ENCODE assay signal across 9 cellular contexts in genomic region chr14:24105609-24106256, GRCh38. TPM values are rescaled to one million over a fixed set of nuclear protein-coding genes. Genes with fewer than 3 reads are reported as not detected.
DNase-seq lines count a peak whose midpoint lies in the region; ATAC-seq and TF ChIP-seq lines count a peak whose summit lies in the region.
"Not testable (repeated sequence)": the region's sequence is repeated elsewhere in the genome, so short reads cannot be mapped to it uniquely, and the experiment has no call there.
"Had no signal": no experiment of that assay in that cellular context is flagged by ENCODE, and none has a peak within 500 bp of the region (broad histone marks: within the 10 kb centered on the region; RNA-seq: fewer than 3 reads in every experiment).

No MANE protein-coding gene starts in this region.

- not testable (repeated sequence) for H3K9me3 Mint-ChIP-seq in activated CD4-positive, alpha-beta T cell treated with anti-CD3 and anti-CD28 coated beads for 36 hours (ENCODE audit: low read depth); activated CD8-positive, alpha-beta memory T cell treated with anti-CD3 and anti-CD28 coated beads, Interleukin-2, amount 10 ng/mL, durations not matched to agents 7 days and 5 days (ENCODE audit: low read depth); activated naive CD4-positive, alpha-beta T cell treated with anti-CD3 and anti-CD28 coated beads, Interleukin-2, amount 50 U/mL, for 72 hours; dendritic cell treated with granulocyte-macrophage colony-stimulating factor and Interleukin-4, amounts not matched to agents 40 ng/mL and 50 ng/mL, for 4 days; neural progenitor cell

- not testable (repeated sequence) for H3F3A ChIP-seq in neural progenitor cell (ENCODE audit: low read depth)

- not testable (repeated sequence) for H3K9me3 ChIP-seq in HEK293 (ENCODE audit: control insufficient read depth, insufficient read depth, low read depth, low read length); neural progenitor cell (ENCODE audit: low read depth)

- POLR2A ChIA-PET in HEK293 (lab: Yijun Ruan, JAX), result interaction anchor here (1.2 to 7.1 kb wide), 3 partner anchors 11 to 48 kb away, joined by 5 to 56 read pairs (median 5); partner anchors contain the start of genes EMC9 and PCK2
- POLR2A ChIA-PET in activated CD4-positive, alpha-beta T cell treated with anti-CD3 and anti-CD28 coated beads for 36 hours (lab: Charles Lee), result interaction anchor here (0.6 kb wide), 1 partner anchor 88 kb away, joined by 5 read pairs; no protein-coding TSS in a partner anchor

- H3K27me3 ChIP-seq in neural progenitor cell, result not testable (repeated sequence)

- H3K4me1 ChIP-seq in HEK293 (ENCODE audit: control insufficient read depth, insufficient read depth, low read length); neural progenitor cell: not testable (repeated sequence)

- H2AFZ ChIP-seq in neural progenitor cell (replicated peaks), result not testable (repeated sequence)

- H3K79me2 ChIP-seq in neural progenitor cell (ENCODE audit: low read depth), result not testable (repeated sequence)

- DNase-seq in activated CD4-positive, alpha-beta T cell treated with anti-CD3 and anti-CD28 coated beads for 36 hours; activated CD8-positive, alpha-beta memory T cell treated with anti-CD3 and anti-CD28 coated beads, Interleukin-2, amount 10 ng/mL, durations not matched to agents 7 days and 5 days; activated naive CD4-positive, alpha-beta T cell treated with anti-CD3 and anti-CD28 coated beads, Interleukin-2, amount 50 U/mL, for 72 hours (ENCODE audit: low spot score in 2 of 2); left lobe of liver (ENCODE audit: low spot score); neural progenitor cell (ENCODE audit: low spot score): not testable (repeated sequence)

- not testable (repeated sequence) for H3K4me3 Mint-ChIP-seq in activated CD4-positive, alpha-beta T cell treated with anti-CD3 and anti-CD28 coated beads for 36 hours; activated CD8-positive, alpha-beta memory T cell treated with anti-CD3 and anti-CD28 coated beads, Interleukin-2, amount 10 ng/mL, durations not matched to agents 7 days and 5 days; dendritic cell treated with granulocyte-macrophage colony-stimulating factor and Interleukin-4, amounts not matched to agents 40 ng/mL and 50 ng/mL, for 4 days; neural progenitor cell

- H3K36me3 ChIP-seq in HEK293 (ENCODE audit: control insufficient read depth in 2 of 2, insufficient read depth in 1 of 2, low read length in 2 of 2), result peaks cover 0 to 25% of the 10 kb centered on the region in 2 experiments; a peak in 2 of 3 replicates
- not testable (repeated sequence) for H3K36me3 ChIP-seq in neural progenitor cell

- H3K4me1 Mint-ChIP-seq in activated CD4-positive, alpha-beta T cell treated with anti-CD3 and anti-CD28 coated beads for 36 hours, result peaks cover 21% of the 10 kb centered on the region
- peaks cover 33% of the 10 kb centered on the region for H3K4me1 Mint-ChIP-seq in activated CD8-positive, alpha-beta memory T cell treated with anti-CD3 and anti-CD28 coated beads, Interleukin-2, amount 10 ng/mL, durations not matched to agents 7 days and 5 days
- H3K4me1 Mint-ChIP-seq in dendritic cell treated with granulocyte-macrophage colony-stimulating factor and Interleukin-4, amounts not matched to agents 40 ng/mL and 50 ng/mL, for 4 days (ENCODE audit: low read depth), result peaks cover 30% of the 10 kb centered on the region
- H3K4me1 Mint-ChIP-seq in neural progenitor cell, result not testable (repeated sequence)

- H4K20me1 ChIP-seq in neural progenitor cell (ENCODE audit: low read depth), result not testable (repeated sequence)

- H3K4me2 ChIP-seq in neural progenitor cell, result not testable (repeated sequence)

- intact Hi-C loops in activated CD4-positive, alpha-beta T cell treated with anti-CD3 and anti-CD28 coated beads for 36 hours (cut with DNase I, micrococcal nuclease), result not testable (repeated sequence)
- intact Hi-C loops in dendritic cell treated with granulocyte-macrophage colony-stimulating factor and Interleukin-4, amounts not matched to agents 40 ng/mL and 50 ng/mL, for 4 days (cut with micrococcal nuclease), result loop anchor here (5.0 kb wide), 1 partner anchor 93 kb away; no protein-coding TSS in a partner anchor

- H3K9ac ChIP-seq in neural progenitor cell, result not testable (repeated sequence)

- CTCF ChIA-PET in HEK293 (lab: Yijun Ruan, JAX), result interaction anchor here (0.6 to 8.9 kb wide), 7 partner anchors 12 to 202 kb away, joined by 3 to 163 read pairs (median 5); partner anchors contain the start of genes CIDEB, IRF9 and PCK2
- CTCF ChIA-PET in activated CD4-positive, alpha-beta T cell treated with anti-CD3 and anti-CD28 coated beads for 36 hours (lab: Charles Lee), result interaction anchor here (0.6 to 7.8 kb wide), 6 partner anchors 11 to 330 kb away, joined by 3 to 189 read pairs (median 5); partner anchors contain the start of gene PCK2
- CTCF ChIA-PET in activated CD8-positive, alpha-beta memory T cell treated with anti-CD3 and anti-CD28 coated beads, Interleukin-2, amount 10 ng/mL, durations not matched to agents 7 days and 5 days (lab: Charles Lee), result interaction anchor here (0.6 to 10.7 kb wide), 6 partner anchors 11 to 604 kb away, joined by 3 to 225 read pairs (median 4); partner anchors contain the start of genes PCK2 and TINF2

- not testable (repeated sequence) for TF ChIP-seq CTCF in HEK293 (tag by site-specific recombination; IDR thresholded peaks at IDR 0.05); neural progenitor cell (IDR thresholded peaks at IDR 0.05)

- ATAC-seq in activated CD4-positive, alpha-beta T cell treated with anti-CD3 and anti-CD28 coated beads for 36 hours; activated CD8-positive, alpha-beta memory T cell treated with anti-CD3 and anti-CD28 coated beads, Interleukin-2, amount 10 ng/mL, durations not matched to agents 7 days and 5 days; activated naive CD4-positive, alpha-beta T cell treated with anti-CD3 and anti-CD28 coated beads, Interleukin-2, amount 50 U/mL, for 72 hours: not testable (repeated sequence)
- ATAC-seq in left lobe of liver, result peak; percentile 7

- H3K27me3 Mint-ChIP-seq in activated CD4-positive, alpha-beta T cell treated with anti-CD3 and anti-CD28 coated beads for 36 hours; activated CD8-positive, alpha-beta memory T cell treated with anti-CD3 and anti-CD28 coated beads, Interleukin-2, amount 10 ng/mL, durations not matched to agents 7 days and 5 days; dendritic cell treated with granulocyte-macrophage colony-stimulating factor and Interleukin-4, amounts not matched to agents 40 ng/mL and 50 ng/mL, for 4 days; neural progenitor cell (ENCODE audit: insufficient read depth, low read depth): not testable (repeated sequence)

- peak overlapping the region; percentile 72 for H3K27ac Mint-ChIP-seq in activated CD4-positive, alpha-beta T cell treated with anti-CD3 and anti-CD28 coated beads for 36 hours
- peak overlapping the region; percentile 18 for H3K27ac Mint-ChIP-seq in activated CD8-positive, alpha-beta memory T cell treated with anti-CD3 and anti-CD28 coated beads, Interleukin-2, amount 10 ng/mL, durations not matched to agents 7 days and 5 days
- H3K27ac Mint-ChIP-seq in activated naive CD4-positive, alpha-beta T cell treated with anti-CD3 and anti-CD28 coated beads, Interleukin-2, amount 50 U/mL, for 72 hours, result peak overlapping the region; percentile 15 to 16
- peak overlapping the region; percentile 56 for H3K27ac Mint-ChIP-seq in dendritic cell treated with granulocyte-macrophage colony-stimulating factor and Interleukin-4, amounts not matched to agents 40 ng/mL and 50 ng/mL, for 4 days
- H3K27ac Mint-ChIP-seq in neural progenitor cell, result peak overlapping the region; percentile 67

- H3K27ac ChIP-seq in HEK293 (ENCODE audit: extremely low read depth, low read depth, low read length); neural progenitor cell: not testable (repeated sequence)

- not testable (repeated sequence) for H3K4me3 ChIP-seq in HEK293 (ENCODE audit: low read depth, low read length); neural progenitor cell

- H3K36me3 Mint-ChIP-seq in activated CD4-positive, alpha-beta T cell treated with anti-CD3 and anti-CD28 coated beads for 36 hours (ENCODE audit: low read depth), result peaks cover 31% of the 10 kb centered on the region
- H3K36me3 Mint-ChIP-seq in activated CD8-positive, alpha-beta memory T cell treated with anti-CD3 and anti-CD28 coated beads, Interleukin-2, amount 10 ng/mL, durations not matched to agents 7 days and 5 days, result peaks cover 34% of the 10 kb centered on the region
- H3K36me3 Mint-ChIP-seq in activated naive CD4-positive, alpha-beta T cell treated with anti-CD3 and anti-CD28 coated beads, Interleukin-2, amount 50 U/mL, for 72 hours, result peaks cover 15 to 23% of the 10 kb centered on the region in 2 donors
- H3K36me3 Mint-ChIP-seq in dendritic cell treated with granulocyte-macrophage colony-stimulating factor and Interleukin-4, amounts not matched to agents 40 ng/mL and 50 ng/mL, for 4 days (ENCODE audit: low read depth), result peaks cover 44% of the 10 kb centered on the region
- H3K36me3 Mint-ChIP-seq in neural progenitor cell, result not testable (repeated sequence)

RNA-seq across cellular contexts. Expression of gene DCAF11, which starts 8.8 kb away (rescaled TPM):
- 10 to 100 TPM; 74.0 to 86.2 TPM for total RNA-seq in activated CD4-positive, alpha-beta T cell treated with anti-CD3 and anti-CD28 coated beads for 36 hours
- 10 to 100 TPM; 86.3 to 94.4 TPM for total RNA-seq in activated CD8-positive, alpha-beta memory T cell treated with anti-CD3 and anti-CD28 coated beads, Interleukin-2, amount 10 ng/mL, durations not matched to agents 7 days and 5 days
- 100 to 1,000 TPM in 1 of 2 donors, 10 to 100 TPM in 1; 66.7 to 146 TPM for total RNA-seq in activated naive CD4-positive, alpha-beta T cell treated with anti-CD3 and anti-CD28 coated beads, Interleukin-2, amount 50 U/mL, for 72 hours
- total RNA-seq in left lobe of liver, result 212 TPM
- 66.5 and 83.8 TPM in 2 replicates for total RNA-seq in neural progenitor cell (ENCODE audit: low replicate concordance)

RNA-seq across cellular contexts. Expression of gene NRL, which starts 9.0 kb away (rescaled TPM):
- total RNA-seq in activated CD4-positive, alpha-beta T cell treated with anti-CD3 and anti-CD28 coated beads for 36 hours, result 1 to 10 TPM; 1.5 to 1.6 TPM
- 1 to 10 TPM; 2.6 to 3.2 TPM for total RNA-seq in activated CD8-positive, alpha-beta memory T cell treated with anti-CD3 and anti-CD28 coated beads, Interleukin-2, amount 10 ng/mL, durations not matched to agents 7 days and 5 days
- total RNA-seq in activated naive CD4-positive, alpha-beta T cell treated with anti-CD3 and anti-CD28 coated beads, Interleukin-2, amount 50 U/mL, for 72 hours, result 1 to 10 TPM; 2.9 to 4.8 TPM
- total RNA-seq in left lobe of liver (3.5 TPM), neural progenitor cell (ENCODE audit: low replicate concordance) (0.54 and 1.9 TPM in 2 replicates)

RNA-seq across cellular contexts. Expression of gene PCK2, which starts 11.6 kb away (rescaled TPM):
- 100 to 1,000 TPM; 101 to 115 TPM for total RNA-seq in activated CD4-positive, alpha-beta T cell treated with anti-CD3 and anti-CD28 coated beads for 36 hours
- total RNA-seq in activated CD8-positive, alpha-beta memory T cell treated with anti-CD3 and anti-CD28 coated beads, Interleukin-2, amount 10 ng/mL, durations not matched to agents 7 days and 5 days, result 10 to 100 TPM; 61.7 to 87.0 TPM
- total RNA-seq in activated naive CD4-positive, alpha-beta T cell treated with anti-CD3 and anti-CD28 coated beads, Interleukin-2, amount 50 U/mL, for 72 hours, result 10 to 100 TPM; 40.9 to 89.2 TPM
- 590 TPM for total RNA-seq in left lobe of liver
- 11.1 and 26.6 TPM in 2 replicates for total RNA-seq in neural progenitor cell (ENCODE audit: low replicate concordance)

RNA-seq across cellular contexts. Expression of gene FITM1, which starts 24.7 kb away (rescaled TPM):
- under 1 TPM in 1 of 2 experiments, not detected in 1; 0.53 TPM for total RNA-seq in activated CD4-positive, alpha-beta T cell treated with anti-CD3 and anti-CD28 coated beads for 36 hours
- total RNA-seq in activated CD8-positive, alpha-beta memory T cell treated with anti-CD3 and anti-CD28 coated beads, Interleukin-2, amount 10 ng/mL, durations not matched to agents 7 days and 5 days, result under 1 TPM; 0.77 to 0.91 TPM
- 1 to 10 TPM in 1 of 2 donors, under 1 TPM in 1; 0.49 to 2.2 TPM for total RNA-seq in activated naive CD4-positive, alpha-beta T cell treated with anti-CD3 and anti-CD28 coated beads, Interleukin-2, amount 50 U/mL, for 72 hours
- 34.9 TPM for total RNA-seq in left lobe of liver
- total RNA-seq in neural progenitor cell (ENCODE audit: low replicate concordance), result 0.77 and 1.2 TPM in 2 replicates
- total RNA-seq: HFFc6, HT1080 had no signal

RNA-seq across cellular contexts. Expression of gene PSME1, which starts 30.3 kb away (rescaled TPM):
- 100 to 1,000 TPM; 414 to 418 TPM for total RNA-seq in activated CD4-positive, alpha-beta T cell treated with anti-CD3 and anti-CD28 coated beads for 36 hours
- 100 to 1,000 TPM; 420 to 454 TPM for total RNA-seq in activated CD8-positive, alpha-beta memory T cell treated with anti-CD3 and anti-CD28 coated beads, Interleukin-2, amount 10 ng/mL, durations not matched to agents 7 days and 5 days
- 100 to 1,000 TPM; 355 to 401 TPM for total RNA-seq in activated naive CD4-positive, alpha-beta T cell treated with anti-CD3 and anti-CD28 coated beads, Interleukin-2, amount 50 U/mL, for 72 hours
- 98.1 TPM for total RNA-seq in left lobe of liver
- 32.7 and 37.5 TPM in 2 replicates for total RNA-seq in neural progenitor cell (ENCODE audit: low replicate concordance)

Comparison
In these comparisons a context has a peak if more than half of its experiments do, and no peak if none do; other contexts are left out.
1. H3K27ac Mint-ChIP-seq: peak in every context shown above with its lines; median percentile 72 in activated CD4-positive, alpha-beta T cell treated with anti-CD3 and anti-CD28 coated beads for 36 hours; 67 in neural progenitor cell; 56 in dendritic cell treated with granulocyte-macrophage colony-stimulating factor and Interleukin-4, amounts not matched to agents 40 ng/mL and 50 ng/mL, for 4 days; 18 in activated CD8-positive, alpha-beta memory T cell treated with anti-CD3 and anti-CD28 coated beads, Interleukin-2, amount 10 ng/mL, durations not matched to agents 7 days and 5 days; 16 in activated naive CD4-positive, alpha-beta T cell treated with anti-CD3 and anti-CD28 coated beads, Interleukin-2, amount 50 U/mL, for 72 hours.